9 cellular contexts compared by ENCODE assay signal in genomic region chrX:46582964-46583363, GRCh38. TPM values are rescaled to one million over a fixed set of nuclear protein-coding genes. Genes with fewer than 3 reads are reported as not detected.
DNase-seq lines count a peak whose midpoint lies in the region; ATAC-seq and TF ChIP-seq lines count a peak whose summit lies in the region.
"Had no signal": no experiment of that assay in that cellular context is flagged by ENCODE, and none has a peak within 500 bp of the region (broad histone marks: within the 10 kb centered on the region; RNA-seq: fewer than 3 reads in every experiment).

No MANE protein-coding gene starts in this region.

- H4K20me1 ChIP-seq in PC-3 (ENCODE audit: low read length), result no peaks in the 10 kb centered on the region

- no peak overlapping the region for H2AFZ ChIP-seq in PC-3 (ENCODE audit: low read length)

- TF ChIP-seq CTCF in AG09309 (IDR thresholded peaks at IDR 0.05; ENCODE audit: control insufficient read depth, insufficient read depth, low read depth, low read length, missing control alignments) (no peak), PC-3 (conservative IDR thresholded peaks at IDR 0.05; ENCODE audit: low read depth, low read length) (no peak), epithelial cell of esophagus (IDR thresholded peaks at IDR 0.05; ENCODE audit: insufficient read depth, low read depth, low read length, missing control alignments) (no peak), GM10266 (IDR thresholded peaks at IDR 0.05; ENCODE audit: control insufficient read depth, insufficient read depth, low read depth, missing control alignments) (no peak)

- BruUV-seq in PC-3 (replicated peaks; lab: Mats Ljungman, UMichigan), result no TSS peak

- H3K4me3 ChIP-seq in AG09309 (ENCODE audit: control insufficient read depth, low read depth, low read length), result no peak overlapping the region
- no peak overlapping the region for H3K4me3 ChIP-seq in PC-3 (ENCODE audit: low read length)
- H3K4me3 ChIP-seq in epithelial cell of esophagus (ENCODE audit: low read length), result no peak overlapping the region
- no peak overlapping the region for H3K4me3 ChIP-seq in effector memory CD4-positive, alpha-beta T cell (ENCODE audit: insufficient read depth, low read depth, low read length, poor library complexity, severe bottlenecking)

- no peaks in the 10 kb centered on the region for H3F3A ChIP-seq in PC-3 (ENCODE audit: low read length, unreplicated experiment)

- DNase-seq in AG09309 (ENCODE audit: low read depth) (peak; percentile 64), PC-3 (no peak), epithelial cell of esophagus (ENCODE audit: low read depth) (peak; percentile 88), myocyte (ENCODE audit: low read depth) (peak; percentile 61), inferior parietal cortex (ENCODE audit: extremely low spot score) (no peak), GM10266 (ENCODE audit: extremely low spot score) (no peak)
- no peak for DNase-seq in effector memory CD4-positive, alpha-beta T cell
- DNase-seq: Karpas-422 had no signal

- no peaks in the 10 kb centered on the region for H3K9me3 ChIP-seq in PC-3 (ENCODE audit: low read length)
- no peaks in the 10 kb centered on the region for H3K9me3 ChIP-seq in effector memory CD4-positive, alpha-beta T cell (ENCODE audit: control insufficient read depth, low read length)

- H3K79me2 ChIP-seq in PC-3 (ENCODE audit: low read length), result peaks cover 72% of the 10 kb centered on the region

- H3K27me3 ChIP-seq in PC-3 (ENCODE audit: low read length), result no peaks in the 10 kb centered on the region
- H3K27me3 ChIP-seq in effector memory CD4-positive, alpha-beta T cell (replicated peaks; ENCODE audit: control insufficient read depth, insufficient read depth, low read length, poor library complexity, severe bottlenecking), result no peaks in the 10 kb centered on the region

- H3K27ac ChIP-seq in PC-3 (ENCODE audit: low read length), result no peak overlapping the region
- H3K27ac ChIP-seq in effector memory CD4-positive, alpha-beta T cell (ENCODE audit: insufficient read depth, low read length, poor library complexity, severe bottlenecking), result no peak overlapping the region

- no peak overlapping the region for H3K9ac ChIP-seq in PC-3 (ENCODE audit: low read length)

- CTCF ChIA-PET in PC-3 (lab: Charles Lee), result interaction anchor here (0.7 kb wide), 1 partner anchor 61 kb away, joined by 5 read pairs; no protein-coding TSS in a partner anchor

- intact Hi-C loops in PC-3 (cut with micrococcal nuclease), result no loop called here

- ATAC-seq in PC-3 (no peak), GM21576 (IDR thresholded peaks at IDR 0.05; ENCODE audit: unreplicated experiment) (no peak)

- POLR2A ChIA-PET in PC-3 (lab: Charles Lee; ENCODE audit: unreplicated experiment), result interaction anchor here (0.7 kb wide), 1 partner anchor 547 kb away, joined by 5 read pairs; no protein-coding TSS in a partner anchor

- H3K4me1 ChIP-seq in PC-3 (ENCODE audit: insufficient read depth, low read length), result peaks cover 29% of the 10 kb centered on the region
- H3K4me1 ChIP-seq in effector memory CD4-positive, alpha-beta T cell (ENCODE audit: control insufficient read depth, insufficient read depth, low read length, poor library complexity, severe bottlenecking), result peaks cover 8% of the 10 kb centered on the region

- peaks cover 8% of the 10 kb centered on the region; the same call in 1 of the 2 replicates for H3K36me3 ChIP-seq in PC-3 (ENCODE audit: low read depth, low read length)
- H3K36me3 ChIP-seq in effector memory CD4-positive, alpha-beta T cell (ENCODE audit: control insufficient read depth, insufficient read depth, low read length), result no peaks in the 10 kb centered on the region

- no peaks in the 10 kb centered on the region for H3K9me2 ChIP-seq in PC-3 (replicated peaks; ENCODE audit: low read length)

- peak overlapping the region; percentile 34; the same call in 1 of the 2 replicates for H3K4me2 ChIP-seq in PC-3 (ENCODE audit: low read length)

RNA-seq across cellular contexts. Expression of gene CHST7, which starts 9.4 kb away (rescaled TPM):
- total RNA-seq in PC-3 (2014; rRNA removed), result 24.7 and 31.9 TPM in 2 replicates
- total RNA-seq in myocyte, result 11.8 and 13.8 TPM in 2 replicates
- polyA plus RNA-seq in myocyte (2012), result 9.2 TPM

RNA-seq across cellular contexts. Expression of gene ZNF674, which starts 37.7 kb away (rescaled TPM):
- total RNA-seq in PC-3 (2014; rRNA removed), result 8.2 and 9.0 TPM in 2 replicates
- 1.7 and 2.9 TPM in 2 replicates for total RNA-seq in myocyte
- 4.0 TPM for polyA plus RNA-seq in myocyte (2012)

Comparison
In these comparisons a context has a peak if more than half of its experiments do, and no peak if none do; other contexts are left out.
1. DNase-seq: peak in AG09309 (single experiment), epithelial cell of esophagus (single experiment) and myocyte (single experiment); none in PC-3 (single experiment), inferior parietal cortex (single experiment), effector memory CD4-positive, alpha-beta T cell (0 of 3) and GM10266 (single experiment).